In the genomic region with DNA sequence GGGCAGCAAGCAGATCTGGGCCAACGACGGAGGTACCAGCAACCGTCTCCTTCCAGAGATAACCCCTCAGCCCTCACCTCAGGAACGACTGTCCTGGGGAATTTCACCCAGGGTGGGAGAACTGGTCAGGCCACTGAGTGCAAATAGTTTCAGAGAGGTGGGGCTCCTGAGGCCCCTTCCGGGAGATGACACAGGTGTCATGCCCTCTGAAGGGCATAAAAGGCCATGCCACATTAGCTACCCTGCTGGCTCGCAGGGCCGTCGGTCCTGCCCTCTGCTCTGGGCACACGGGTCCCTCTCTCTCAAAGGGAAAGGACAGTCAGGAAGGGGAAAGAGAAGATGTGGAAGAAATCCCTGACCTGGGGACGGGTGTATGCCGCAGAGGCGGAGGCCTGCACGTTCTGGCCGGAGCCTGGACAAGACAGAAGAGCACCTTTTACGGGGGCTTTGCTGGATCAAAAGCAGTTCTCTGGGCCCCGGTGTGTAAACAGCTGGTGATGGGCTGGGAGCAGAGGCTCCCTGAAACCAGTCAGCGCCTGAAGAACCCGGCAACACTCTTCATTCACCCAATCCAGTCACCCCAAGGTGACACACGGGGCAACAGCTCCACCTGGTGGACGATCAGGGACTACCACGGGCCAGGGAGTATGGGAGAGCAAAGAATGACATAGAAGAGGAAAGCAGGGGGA, we compare ENCODE assay signal across 1 cellular context.
A peak's percentile ranks its signal among the peaks of the same experiment; 100 is the strongest.
TF ChIP-seq lines count a peak whose summit lies in the region.

No MANE protein-coding gene starts in this region.

TF ChIP-seq in GM12878, 131 proteins besides CTCF, POLR2A, EP300 and RAD21 (continued from another document and continues in another):
- TF ChIP-seq, protein P1, sequence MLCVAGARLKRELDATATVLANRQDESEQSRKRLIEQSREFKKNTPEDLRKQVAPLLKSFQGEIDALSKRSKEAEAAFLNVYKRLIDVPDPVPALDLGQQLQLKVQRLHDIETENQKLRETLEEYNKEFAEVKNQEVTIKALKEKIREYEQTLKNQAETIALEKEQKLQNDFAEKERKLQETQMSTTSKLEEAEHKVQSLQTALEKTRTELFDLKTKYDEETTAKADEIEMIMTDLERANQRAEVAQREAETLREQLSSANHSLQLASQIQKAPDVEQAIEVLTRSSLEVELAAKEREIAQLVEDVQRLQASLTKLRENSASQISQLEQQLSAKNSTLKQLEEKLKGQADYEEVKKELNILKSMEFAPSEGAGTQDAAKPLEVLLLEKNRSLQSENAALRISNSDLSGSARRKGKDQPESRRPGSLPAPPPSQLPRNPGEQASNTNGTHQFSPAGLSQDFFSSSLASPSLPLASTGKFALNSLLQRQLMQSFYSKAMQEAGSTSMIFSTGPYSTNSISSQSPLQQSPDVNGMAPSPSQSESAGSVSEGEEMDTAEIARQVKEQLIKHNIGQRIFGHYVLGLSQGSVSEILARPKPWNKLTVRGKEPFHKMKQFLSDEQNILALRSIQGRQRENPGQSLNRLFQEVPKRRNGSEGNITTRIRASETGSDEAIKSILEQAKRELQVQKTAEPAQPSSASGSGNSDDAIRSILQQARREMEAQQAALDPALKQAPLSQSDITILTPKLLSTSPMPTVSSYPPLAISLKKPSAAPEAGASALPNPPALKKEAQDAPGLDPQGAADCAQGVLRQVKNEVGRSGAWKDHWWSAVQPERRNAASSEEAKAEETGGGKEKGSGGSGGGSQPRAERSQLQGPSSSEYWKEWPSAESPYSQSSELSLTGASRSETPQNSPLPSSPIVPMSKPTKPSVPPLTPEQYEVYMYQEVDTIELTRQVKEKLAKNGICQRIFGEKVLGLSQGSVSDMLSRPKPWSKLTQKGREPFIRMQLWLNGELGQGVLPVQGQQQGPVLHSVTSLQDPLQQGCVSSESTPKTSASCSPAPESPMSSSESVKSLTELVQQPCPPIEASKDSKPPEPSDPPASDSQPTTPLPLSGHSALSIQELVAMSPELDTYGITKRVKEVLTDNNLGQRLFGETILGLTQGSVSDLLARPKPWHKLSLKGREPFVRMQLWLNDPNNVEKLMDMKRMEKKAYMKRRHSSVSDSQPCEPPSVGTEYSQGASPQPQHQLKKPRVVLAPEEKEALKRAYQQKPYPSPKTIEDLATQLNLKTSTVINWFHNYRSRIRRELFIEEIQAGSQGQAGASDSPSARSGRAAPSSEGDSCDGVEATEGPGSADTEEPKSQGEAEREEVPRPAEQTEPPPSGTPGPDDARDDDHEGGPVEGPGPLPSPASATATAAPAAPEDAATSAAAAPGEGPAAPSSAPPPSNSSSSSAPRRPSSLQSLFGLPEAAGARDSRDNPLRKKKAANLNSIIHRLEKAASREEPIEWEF (IDR thresholded peaks at IDR 0.05; ENCODE audit: insufficient replicate concordance, low read depth, low read length), result no peak
- TF ChIP-seq JUND (IDR thresholded peaks at IDR 0.05; ENCODE audit: low read depth, low read length), result no peak
- TF ChIP-seq HCFC1 (IDR thresholded peaks at IDR 0.05; ENCODE audit: low read length), result no peak
- TF ChIP-seq HDAC2 (IDR thresholded peaks at IDR 0.05), result no peak
- no peak for TF ChIP-seq GATAD2B (conservative IDR thresholded peaks at IDR 0.05; ENCODE audit: low read depth)
- no peak for TF ChIP-seq ZBTB4 (CRISPR knock-in tag; IDR thresholded peaks at IDR 0.05)
- peak; percentile 53; the same call in 1 of the 2 replicates for TF ChIP-seq IRF4 (IDR thresholded peaks at IDR 0.05; ENCODE audit: low read depth, low read length)
- peak; percentile 49; the same call in 1 of the 2 replicates for TF ChIP-seq ZNF24 (IDR thresholded peaks at IDR 0.05)
- no peak for TF ChIP-seq CEBPZ (IDR thresholded peaks at IDR 0.05; ENCODE audit: low read depth, low read length)
- TF ChIP-seq IKZF1 (conservative IDR thresholded peaks at IDR 0.05), result peak; percentile 46
- TF ChIP-seq NBN (IDR thresholded peaks at IDR 0.05), result peak; percentile 77; the same call in 1 of the 2 replicates
- TF ChIP-seq, protein P2, sequence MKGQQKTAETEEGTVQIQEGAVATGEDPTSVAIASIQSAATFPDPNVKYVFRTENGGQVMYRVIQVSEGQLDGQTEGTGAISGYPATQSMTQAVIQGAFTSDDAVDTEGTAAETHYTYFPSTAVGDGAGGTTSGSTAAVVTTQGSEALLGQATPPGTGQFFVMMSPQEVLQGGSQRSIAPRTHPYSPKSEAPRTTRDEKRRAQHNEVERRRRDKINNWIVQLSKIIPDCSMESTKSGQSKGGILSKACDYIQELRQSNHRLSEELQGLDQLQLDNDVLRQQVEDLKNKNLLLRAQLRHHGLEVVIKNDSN (IDR thresholded peaks at IDR 0.05; ENCODE audit: borderline replicate concordance, extremely low read length, insufficient read depth, low read depth, low read length), result no peak
- no peak for TF ChIP-seq NFIC (IDR thresholded peaks at IDR 0.05; ENCODE audit: low read depth, low read length)
- TF ChIP-seq SIX5 (IDR thresholded peaks at IDR 0.05; ENCODE audit: low read depth, low read length, severe bottlenecking), result no peak
- TF ChIP-seq, protein P3, sequence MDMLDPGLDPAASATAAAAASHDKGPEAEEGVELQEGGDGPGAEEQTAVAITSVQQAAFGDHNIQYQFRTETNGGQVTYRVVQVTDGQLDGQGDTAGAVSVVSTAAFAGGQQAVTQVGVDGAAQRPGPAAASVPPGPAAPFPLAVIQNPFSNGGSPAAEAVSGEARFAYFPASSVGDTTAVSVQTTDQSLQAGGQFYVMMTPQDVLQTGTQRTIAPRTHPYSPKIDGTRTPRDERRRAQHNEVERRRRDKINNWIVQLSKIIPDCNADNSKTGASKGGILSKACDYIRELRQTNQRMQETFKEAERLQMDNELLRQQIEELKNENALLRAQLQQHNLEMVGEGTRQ (IDR thresholded peaks at IDR 0.05; ENCODE audit: borderline replicate concordance, low read depth, low read length), result no peak
- TF ChIP-seq HDAC6 (IDR thresholded peaks at IDR 0.05; ENCODE audit: unreplicated experiment), result no peak
- TF ChIP-seq ZBED1 (IDR thresholded peaks at IDR 0.05; ENCODE audit: borderline replicate concordance), result no peak
- TF ChIP-seq PAX5 (IDR thresholded peaks at IDR 0.05; ENCODE audit: borderline replicate concordance, low read depth, low read length), result no peak
- TF ChIP-seq MXI1 (IDR thresholded peaks at IDR 0.05; ENCODE audit: low read depth, low read length), result peak; percentile 38
- TF ChIP-seq, protein P4, sequence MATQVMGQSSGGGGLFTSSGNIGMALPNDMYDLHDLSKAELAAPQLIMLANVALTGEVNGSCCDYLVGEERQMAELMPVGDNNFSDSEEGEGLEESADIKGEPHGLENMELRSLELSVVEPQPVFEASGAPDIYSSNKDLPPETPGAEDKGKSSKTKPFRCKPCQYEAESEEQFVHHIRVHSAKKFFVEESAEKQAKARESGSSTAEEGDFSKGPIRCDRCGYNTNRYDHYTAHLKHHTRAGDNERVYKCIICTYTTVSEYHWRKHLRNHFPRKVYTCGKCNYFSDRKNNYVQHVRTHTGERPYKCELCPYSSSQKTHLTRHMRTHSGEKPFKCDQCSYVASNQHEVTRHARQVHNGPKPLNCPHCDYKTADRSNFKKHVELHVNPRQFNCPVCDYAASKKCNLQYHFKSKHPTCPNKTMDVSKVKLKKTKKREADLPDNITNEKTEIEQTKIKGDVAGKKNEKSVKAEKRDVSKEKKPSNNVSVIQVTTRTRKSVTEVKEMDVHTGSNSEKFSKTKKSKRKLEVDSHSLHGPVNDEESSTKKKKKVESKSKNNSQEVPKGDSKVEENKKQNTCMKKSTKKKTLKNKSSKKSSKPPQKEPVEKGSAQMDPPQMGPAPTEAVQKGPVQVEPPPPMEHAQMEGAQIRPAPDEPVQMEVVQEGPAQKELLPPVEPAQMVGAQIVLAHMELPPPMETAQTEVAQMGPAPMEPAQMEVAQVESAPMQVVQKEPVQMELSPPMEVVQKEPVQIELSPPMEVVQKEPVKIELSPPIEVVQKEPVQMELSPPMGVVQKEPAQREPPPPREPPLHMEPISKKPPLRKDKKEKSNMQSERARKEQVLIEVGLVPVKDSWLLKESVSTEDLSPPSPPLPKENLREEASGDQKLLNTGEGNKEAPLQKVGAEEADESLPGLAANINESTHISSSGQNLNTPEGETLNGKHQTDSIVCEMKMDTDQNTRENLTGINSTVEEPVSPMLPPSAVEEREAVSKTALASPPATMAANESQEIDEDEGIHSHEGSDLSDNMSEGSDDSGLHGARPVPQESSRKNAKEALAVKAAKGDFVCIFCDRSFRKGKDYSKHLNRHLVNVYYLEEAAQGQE (IDR thresholded peaks at IDR 0.05; ENCODE audit: low read depth, low read length), result no peak
- TF ChIP-seq TCF12 (IDR thresholded peaks at IDR 0.05; ENCODE audit: low read depth, low read length), result no peak
- peak; percentile 67 for TF ChIP-seq RB1 (IDR thresholded peaks at IDR 0.05; ENCODE audit: borderline replicate concordance)
- TF ChIP-seq MEF2B (IDR thresholded peaks at IDR 0.05; ENCODE audit: partially characterized antibody, poor library complexity, severe bottlenecking), result no peak
- no peak for TF ChIP-seq POLR2AphosphoS2 (IDR thresholded peaks at IDR 0.05; ENCODE audit: low read depth, low read length)
- peak; percentile 82 for TF ChIP-seq SMARCA5 (IDR thresholded peaks at IDR 0.05)
- TF ChIP-seq TAF1 (IDR thresholded peaks at IDR 0.05; ENCODE audit: borderline replicate concordance, low read depth, low read length), result no peak
- no peak for TF ChIP-seq NFYA (IDR thresholded peaks at IDR 0.05; ENCODE audit: borderline replicate concordance, low read depth, low read length)
- no peak for TF ChIP-seq IKZF2 (IDR thresholded peaks at IDR 0.05)
- 0 out of 2 replicates have a peak, but pooled peaks have one; percentile 28 for TF ChIP-seq BACH1 (IDR thresholded peaks at IDR 0.05; ENCODE audit: borderline replicate concordance)
- TF ChIP-seq STAT3 (IDR thresholded peaks at IDR 0.05; ENCODE audit: low read depth, low read length), result no peak
- no peak; the same call in 1 of the 2 replicates for TF ChIP-seq FOXK2 (IDR thresholded peaks at IDR 0.05)
- no peak for TF ChIP-seq MYC (IDR thresholded peaks at IDR 0.05; ENCODE audit: insufficient read depth, insufficient read length, insufficient replicate concordance, low read length, severe bottlenecking)
- TF ChIP-seq, protein P5, sequence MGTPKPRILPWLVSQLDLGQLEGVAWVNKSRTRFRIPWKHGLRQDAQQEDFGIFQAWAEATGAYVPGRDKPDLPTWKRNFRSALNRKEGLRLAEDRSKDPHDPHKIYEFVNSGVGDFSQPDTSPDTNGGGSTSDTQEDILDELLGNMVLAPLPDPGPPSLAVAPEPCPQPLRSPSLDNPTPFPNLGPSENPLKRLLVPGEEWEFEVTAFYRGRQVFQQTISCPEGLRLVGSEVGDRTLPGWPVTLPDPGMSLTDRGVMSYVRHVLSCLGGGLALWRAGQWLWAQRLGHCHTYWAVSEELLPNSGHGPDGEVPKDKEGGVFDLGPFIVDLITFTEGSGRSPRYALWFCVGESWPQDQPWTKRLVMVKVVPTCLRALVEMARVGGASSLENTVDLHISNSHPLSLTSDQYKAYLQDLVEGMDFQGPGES (IDR thresholded peaks at IDR 0.05), result peak; percentile 46; the same call in 1 of the 2 replicates
- TF ChIP-seq FOXM1 (IDR thresholded peaks at IDR 0.05; ENCODE audit: low read depth, low read length), result 0 out of 2 replicates have a peak, but pooled peaks have one; percentile 20
- no peak for TF ChIP-seq SREBF2 (IDR thresholded peaks at IDR 0.05; ENCODE audit: low read length)
- no peak for TF ChIP-seq BRCA1 (IDR thresholded peaks at IDR 0.05; ENCODE audit: low read depth, low read length)
- 0 out of 2 replicates have a peak, but pooled peaks have one; percentile 25 for TF ChIP-seq LARP7 (IDR thresholded peaks at IDR 0.05)
- no peak for TF ChIP-seq SMAD1 (IDR thresholded peaks at IDR 0.05; ENCODE audit: low read depth, partially characterized antibody)
- TF ChIP-seq CHD2 (IDR thresholded peaks at IDR 0.05; ENCODE audit: borderline replicate concordance, low read depth, low read length), result 0 out of 2 replicates have a peak, but pooled peaks have one; percentile 20
- TF ChIP-seq MTA3 (IDR thresholded peaks at IDR 0.05; ENCODE audit: borderline replicate concordance, low read length), result no peak
- no peak for TF ChIP-seq NFXL1 (IDR thresholded peaks at IDR 0.05; ENCODE audit: borderline replicate concordance)
